In the genomic region with DNA sequence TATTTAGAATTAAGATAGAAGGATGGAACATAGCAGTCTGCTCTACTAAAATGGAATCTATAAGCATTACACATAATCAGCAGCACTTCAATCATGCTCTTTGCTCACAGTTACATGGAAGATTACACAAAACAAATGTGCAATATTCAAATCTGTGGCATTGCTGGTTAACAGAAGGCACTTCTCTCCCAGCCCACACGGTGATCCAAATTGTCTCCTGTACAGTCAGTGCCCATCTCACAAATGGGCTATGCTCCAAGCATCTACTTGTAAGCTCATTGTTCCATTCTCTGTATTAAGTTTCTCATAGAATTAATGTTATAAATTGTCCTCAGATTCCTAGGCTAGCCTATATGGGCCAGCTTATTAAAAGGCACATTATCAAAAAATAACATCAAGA, we compare ENCODE assay signal across 23 cellular contexts.
"Had no signal": no experiment of that assay in that cellular context is flagged by ENCODE, and none has a peak within 500 bp of the region (broad histone marks: within the 10 kb centered on the region; RNA-seq: fewer than 3 reads in every experiment).

No MANE protein-coding gene starts in this region.

- H3K27ac ChIP-seq: breast epithelium, SK-N-MC, VCaP had no signal

- ATAC-seq: activated T-helper 17 cell treated with anti-CD3 and anti-CD28 coated beads, Interleukin-2, amount 50 U/mL, for 72 hours; K562 had no signal

- H3K4me3 ChIP-seq: breast epithelium, K562, SK-N-MC had no signal

- H3K9me3 ChIP-seq: breast epithelium had no signal

- H3K4me1 ChIP-seq: breast epithelium had no signal

- H3K36me3 ChIP-seq: breast epithelium had no signal

- DNase-seq: activated CD4-positive, alpha-beta memory T cell treated with anti-CD3 and anti-CD28 coated beads for 36 hours; activated CD4-positive, alpha-beta T cell treated with anti-CD3 and anti-CD28 coated beads, Interleukin-2, amount 10 ng/mL, durations not matched to agents 7 days and 5 days; activated CD4-positive, CD25-positive, alpha-beta regulatory T cell; activated CD8-positive, alpha-beta memory T cell treated with anti-CD3 and anti-CD28 coated beads for 24 hours; activated gamma-delta T cell; activated naive CD4-positive, alpha-beta T cell treated with anti-CD3 and anti-CD28 coated beads for 36 hours; activated naive CD8-positive, alpha-beta T cell treated with anti-CD3 and anti-CD28 coated beads for 36 hours; activated T-cell treated with anti-CD3 and anti-CD28 coated beads, Interleukin-2, amount 50 U/mL, for 48 hours; Kasumi-1; NCI-H1048; NCI-H146; NCI-H187 treated with DMSO at 0.1 percent for 48 hours; NCI-H2081 treated with DMSO at 0.1 percent for 48 hours; NCI-H2171 treated with DMSO at 0.1 percent for 48 hours; NCI-H345; NCI-H510A; SIG-M5; T-helper 1 cell had no signal
